9 cellular contexts compared by ENCODE assay signal in genomic region chr4:149896428-149896827, GRCh38.
A peak's percentile ranks its signal among the peaks of the same experiment; 100 is the strongest.
DNase-seq lines count a peak whose midpoint lies in the region; ATAC-seq and TF ChIP-seq lines count a peak whose summit lies in the region.
"Had no signal": no experiment of that assay in that cellular context is flagged by ENCODE, and none has a peak within 500 bp of the region (broad histone marks: within the 10 kb centered on the region; RNA-seq: fewer than 3 reads in every experiment).

No MANE protein-coding gene starts in this region.

- CTCF ChIA-PET in activated CD4-positive, alpha-beta T cell treated with anti-CD3 and anti-CD28 coated beads, Interleukin-2, amount 10 ng/mL, durations not matched to agents 7 days and 5 days (lab: Charles Lee): no interaction called here

- H3K9me3 Mint-ChIP-seq in neural crest cell: no peaks in the 10 kb centered on the region
- no peaks in the 10 kb centered on the region for H3K9me3 Mint-ChIP-seq in activated CD4-positive, alpha-beta T cell treated with anti-CD3 and anti-CD28 coated beads, Interleukin-2, amount 10 ng/mL, durations not matched to agents 7 days and 5 days

- ATAC-seq in HG03439 (IDR thresholded peaks at IDR 0.05; ENCODE audit: unreplicated experiment) (no peak), GM19467 (IDR thresholded peaks at IDR 0.05; ENCODE audit: unreplicated experiment) (no peak)

- DNase-seq in M059J (ENCODE audit: low read depth) (peak; percentile 64), choroid plexus epithelial cell (ENCODE audit: low read depth) (peak; percentile 65), neural crest cell (ENCODE audit: low read depth, low spot score) (no peak)
- DNase-seq in activated CD4-positive, alpha-beta T cell treated with anti-CD3 and anti-CD28 coated beads, Interleukin-2, amount 10 ng/mL, durations not matched to agents 7 days and 5 days: no peak
- DNase-seq in stimulated activated CD4-positive, alpha-beta T cell treated with anti-CD3 and anti-CD28 coated beads, Interleukin-2, amount 100 ng/mL, for 24 hours: no peak
- DNase-seq: right lobe of liver had no signal

- no peak overlapping the region for H3K4me3 Mint-ChIP-seq in neural crest cell
- no peak overlapping the region for H3K4me3 Mint-ChIP-seq in activated CD4-positive, alpha-beta T cell treated with anti-CD3 and anti-CD28 coated beads, Interleukin-2, amount 10 ng/mL, durations not matched to agents 7 days and 5 days

- H3K27me3 Mint-ChIP-seq in neural crest cell (ENCODE audit: low read depth): no peaks in the 10 kb centered on the region
- H3K27me3 Mint-ChIP-seq in activated CD4-positive, alpha-beta T cell treated with anti-CD3 and anti-CD28 coated beads, Interleukin-2, amount 10 ng/mL, durations not matched to agents 7 days and 5 days: peaks cover 2% of the 10 kb centered on the region

- no peaks in the 10 kb centered on the region for H3K36me3 Mint-ChIP-seq in neural crest cell (ENCODE audit: low read depth)
- H3K36me3 Mint-ChIP-seq in activated CD4-positive, alpha-beta T cell treated with anti-CD3 and anti-CD28 coated beads, Interleukin-2, amount 10 ng/mL, durations not matched to agents 7 days and 5 days (ENCODE audit: low read depth): no peaks in the 10 kb centered on the region

- H3K4me1 Mint-ChIP-seq in neural crest cell: peaks cover 4% of the 10 kb centered on the region
- H3K4me1 Mint-ChIP-seq in activated CD4-positive, alpha-beta T cell treated with anti-CD3 and anti-CD28 coated beads, Interleukin-2, amount 10 ng/mL, durations not matched to agents 7 days and 5 days: no peaks in the 10 kb centered on the region

- no peak overlapping the region for H3K27ac Mint-ChIP-seq in neural crest cell (ENCODE audit: unreplicated experiment)
- H3K27ac Mint-ChIP-seq in activated CD4-positive, alpha-beta T cell treated with anti-CD3 and anti-CD28 coated beads, Interleukin-2, amount 10 ng/mL, durations not matched to agents 7 days and 5 days: no peak overlapping the region

- POLR2A ChIA-PET in activated CD4-positive, alpha-beta T cell treated with anti-CD3 and anti-CD28 coated beads, Interleukin-2, amount 10 ng/mL, durations not matched to agents 7 days and 5 days (lab: Charles Lee): no interaction called here

- H3K4me3 ChIP-seq in choroid plexus epithelial cell (ENCODE audit: low read depth, low read length): no peak overlapping the region
- H3K4me3 ChIP-seq: right lobe of liver had no signal

- TF ChIP-seq CTCF in GM12872 (IDR thresholded peaks at IDR 0.05; ENCODE audit: insufficient read depth, low read depth, low read length) (peak; percentile 34; the same call in 2 of the 3 replicates), choroid plexus epithelial cell (conservative IDR thresholded peaks at IDR 0.05; ENCODE audit: low read depth, low read length) (peak; percentile 78), neural crest cell (conservative IDR thresholded peaks at IDR 0.05) (peak; percentile 58)

Comparison
In these comparisons a context has a peak if more than half of its experiments do, and no peak if none do; other contexts are left out.
1. DNase-seq: peak in M059J (single experiment) and choroid plexus epithelial cell (single experiment); none in neural crest cell (single experiment), activated CD4-positive, alpha-beta T cell treated with anti-CD3 and anti-CD28 coated beads, Interleukin-2, amount 10 ng/mL, durations not matched to agents 7 days and 5 days (single experiment) and stimulated activated CD4-positive, alpha-beta T cell treated with anti-CD3 and anti-CD28 coated beads, Interleukin-2, amount 100 ng/mL, for 24 hours (0 of 2).
2. Peak in every context shown above with its lines, with median percentiles within 50 percentile points of each other: CTCF ChIP-seq.